In the genomic region with DNA sequence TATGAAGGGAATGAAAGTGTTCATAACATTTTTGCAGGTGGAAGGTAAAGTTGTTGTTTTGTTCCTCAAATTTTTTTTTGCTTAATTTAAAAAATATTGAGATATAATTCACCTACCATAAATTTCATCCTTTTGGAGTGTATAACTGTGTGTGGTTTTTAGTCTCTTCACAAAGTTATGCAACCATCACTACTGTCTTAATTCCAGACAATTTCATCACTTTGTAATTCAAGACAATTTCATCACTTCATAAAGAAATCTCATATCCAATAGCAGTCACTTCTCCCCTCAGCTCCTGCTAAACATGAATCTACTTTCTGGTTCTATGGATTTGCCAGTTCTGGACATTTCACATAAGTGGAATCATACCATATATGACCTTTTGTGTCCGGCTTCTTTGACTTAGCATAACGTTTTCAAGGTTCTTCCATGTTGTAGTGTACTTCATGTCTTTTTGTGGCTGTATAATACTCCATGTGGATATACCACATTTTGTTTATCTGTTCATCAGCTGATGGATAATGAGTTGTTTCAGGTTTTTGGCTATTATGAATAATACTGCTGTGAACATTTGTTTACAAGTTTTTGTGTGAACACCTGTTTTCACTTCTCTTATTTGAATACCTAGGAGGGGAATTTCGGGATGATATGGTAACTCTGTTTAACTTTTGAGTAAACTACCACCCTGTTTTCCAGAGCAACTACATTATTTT, we compare ENCODE assay signal across 20 cellular contexts. TPM values are rescaled to one million over a fixed set of nuclear protein-coding genes. Genes with fewer than 3 reads are reported as not detected.
DNase-seq lines count a peak whose midpoint lies in the region; ATAC-seq, FAIRE-seq and TF ChIP-seq lines count a peak whose summit lies in the region.
"Had no signal": no experiment of that assay in that cellular context is flagged by ENCODE, and none has a peak within 500 bp of the region (broad histone marks: within the 10 kb centered on the region; RNA-seq: fewer than 3 reads in every experiment).

No MANE protein-coding gene starts in this region.

- no peaks in the 10 kb centered on the region for H3F3A ChIP-seq in GM23338 (replicated peaks; ENCODE audit: low read depth)

- H3K4me1 ChIP-seq in GM23338 (ENCODE audit: insufficient read depth) = no peaks in the 10 kb centered on the region

- ATAC-seq in WTC11 = no peak
- no peak for ATAC-seq in HG03175 (IDR thresholded peaks at IDR 0.05; ENCODE audit: unreplicated experiment)
- ATAC-seq in GM23338 = no peak

- H3K27me3 ChIP-seq in MG63 = no peaks in the 10 kb centered on the region
- no peaks in the 10 kb centered on the region for H3K27me3 ChIP-seq in GM23338 (ENCODE audit: insufficient read depth)

- H3K27ac ChIP-seq in GM23338 (ENCODE audit: low read depth) = no peak overlapping the region
- H3K27ac ChIP-seq: KMS-11 had no signal

- TF ChIP-seq POLR2A in GM12892 (IDR thresholded peaks at IDR 0.05; ENCODE audit: low read depth, low read length) = no peak

- H2AFZ ChIP-seq in GM23338 = no peak overlapping the region

- H3K36me3 Mint-ChIP-seq in WTC11 = peaks cover 9% of the 10 kb centered on the region
- H3K36me3 Mint-ChIP-seq in GM23338 (ENCODE audit: low read depth) = peaks cover 15% of the 10 kb centered on the region

- H3K9me3 Mint-ChIP-seq in WTC11 (peaks cover 9% of the 10 kb centered on the region), GM23338 (peaks cover 1% of the 10 kb centered on the region; the same call in 1 of the 3 replicates)

- POLR2A ChIA-PET in WTC11 (lab: Charles Lee) = no interaction called here

- TF ChIP-seq CTCF in WTC11 (IDR thresholded peaks at IDR 0.05) (no peak), fibroblast of villous mesenchyme (IDR thresholded peaks at IDR 0.05; ENCODE audit: insufficient read depth, low read depth, low read length) (no peak), GM23338 (conservative IDR thresholded peaks at IDR 0.05; ENCODE audit: low read depth in 2 of 2) (no peak)

- H3K4me3 ChIP-seq in fibroblast of villous mesenchyme (ENCODE audit: low read depth, low read length) (no peak overlapping the region), MG63 (no peak overlapping the region), GM23338 (no peak overlapping the region)
- H3K4me3 ChIP-seq: lung had no signal

- peak; percentile 40 for DNase-seq in AG20443 (ENCODE audit: low spot score)
- no peak for DNase-seq in GM12892 (ENCODE audit: insufficient read length)
- no peak for DNase-seq in WTC11 (ENCODE audit: low spot score)
- DNase-seq in fibroblast of villous mesenchyme (ENCODE audit: low read depth) = peak; percentile 58
- DNase-seq in hepatic stellate cell (ENCODE audit: low spot score) = no peak
- no peak for DNase-seq in MG63
- DNase-seq in GM23338 (ENCODE audit: low spot score) = no peak
- DNase-seq: activated CD4-positive, alpha-beta T cell treated with anti-CD3 and anti-CD28 coated beads, Interleukin-2, amount 10 ng/mL, durations not matched to agents 7 days and 5 days; activated T-cell treated with anti-CD3 and anti-CD28 coated beads, Interleukin-2, amount 50 U/mL, for 24 hours; central memory CD4-positive, alpha-beta T cell; DMS 273 treated with DMSO at 0.1 percent for 48 hours; endodermal cell; NCI-H2081 treated with DMSO at 0.1 percent for 48 hours; NCI-H774; T1000 had no signal

- FAIRE-seq in GM12892 (lab: Jason Lieb, UNC) = peak; percentile 61

- no peak overlapping the region for H3K4me2 ChIP-seq in GM23338
- H3K4me2 ChIP-seq: KMS-11 had no signal

- H3K36me3 ChIP-seq in MG63 (peaks cover 17% of the 10 kb centered on the region), GM23338 (ENCODE audit: insufficient read depth) (no peaks in the 10 kb centered on the region)

- H4K20me1 ChIP-seq in GM23338 (replicated peaks; ENCODE audit: insufficient read depth) = peaks cover 43% of the 10 kb centered on the region

- peaks cover 7% of the 10 kb centered on the region for H3K9me3 ChIP-seq in MG63

- H3K79me2 ChIP-seq in GM23338 (replicated peaks; ENCODE audit: insufficient read depth) = peaks cover 99% of the 10 kb centered on the region

- CTCF ChIA-PET in WTC11 (lab: Charles Lee) = no interaction called here

- no peaks in the 10 kb centered on the region; the same call in 1 of the 2 replicates for H3K9me2 ChIP-seq in GM23338 (ENCODE audit: insufficient read depth)

- H3K27me3 Mint-ChIP-seq in WTC11 (ENCODE audit: low read depth) (no peaks in the 10 kb centered on the region), GM23338 (ENCODE audit: insufficient read depth, low read depth, poor library complexity) (peaks cover 2% of the 10 kb centered on the region)
- H3K27me3 Mint-ChIP-seq: activated CD4-positive, alpha-beta T cell treated with anti-CD3 and anti-CD28 coated beads, Interleukin-2, amount 10 ng/mL, durations not matched to agents 7 days and 5 days; activated naive CD8-positive, alpha-beta T cell; activated T-cell treated with anti-CD3 and anti-CD28 coated beads, Interleukin-2, amount 50 U/mL, for 24 hours had no signal

- H3K4me3 Mint-ChIP-seq in WTC11 (no peak overlapping the region), GM23338 (no peak overlapping the region)
- H3K4me3 Mint-ChIP-seq: activated CD4-positive, alpha-beta T cell treated with anti-CD3 and anti-CD28 coated beads, Interleukin-2, amount 10 ng/mL, durations not matched to agents 7 days and 5 days; activated naive CD8-positive, alpha-beta T cell; activated T-cell treated with anti-CD3 and anti-CD28 coated beads, Interleukin-2, amount 50 U/mL, for 24 hours; endodermal cell; nephron had no signal

- no peaks in the 10 kb centered on the region for H3K4me1 Mint-ChIP-seq in WTC11
- H3K4me1 Mint-ChIP-seq in GM23338 = no peaks in the 10 kb centered on the region; the same call in 2 of the 3 replicates
- H3K4me1 Mint-ChIP-seq: endodermal cell, nephron had no signal

- peak overlapping the region; percentile 79; the same call in 1 of the 2 replicates for H3K27ac Mint-ChIP-seq in WTC11
- no peak overlapping the region for H3K27ac Mint-ChIP-seq in GM23338
- H3K27ac Mint-ChIP-seq: activated CD4-positive, alpha-beta T cell treated with anti-CD3 and anti-CD28 coated beads, Interleukin-2, amount 10 ng/mL, durations not matched to agents 7 days and 5 days; activated naive CD8-positive, alpha-beta T cell; activated T-cell treated with anti-CD3 and anti-CD28 coated beads, Interleukin-2, amount 50 U/mL, for 24 hours; endodermal cell; nephron had no signal

TF ChIP-seq in WTC11, 78 proteins besides CTCF, POLR2A, EP300 and RAD21 (continues in another document):
- TF ChIP-seq, protein P1, sequence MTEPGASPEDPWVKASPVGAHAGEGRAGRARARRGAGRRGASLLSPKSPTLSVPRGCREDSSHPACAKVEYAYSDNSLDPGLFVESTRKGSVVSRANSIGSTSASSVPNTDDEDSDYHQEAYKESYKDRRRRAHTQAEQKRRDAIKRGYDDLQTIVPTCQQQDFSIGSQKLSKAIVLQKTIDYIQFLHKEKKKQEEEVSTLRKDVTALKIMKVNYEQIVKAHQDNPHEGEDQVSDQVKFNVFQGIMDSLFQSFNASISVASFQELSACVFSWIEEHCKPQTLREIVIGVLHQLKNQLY (CRISPR knock-in tag; IDR thresholded peaks at IDR 0.05) = no peak
- TF ChIP-seq, protein P2, sequence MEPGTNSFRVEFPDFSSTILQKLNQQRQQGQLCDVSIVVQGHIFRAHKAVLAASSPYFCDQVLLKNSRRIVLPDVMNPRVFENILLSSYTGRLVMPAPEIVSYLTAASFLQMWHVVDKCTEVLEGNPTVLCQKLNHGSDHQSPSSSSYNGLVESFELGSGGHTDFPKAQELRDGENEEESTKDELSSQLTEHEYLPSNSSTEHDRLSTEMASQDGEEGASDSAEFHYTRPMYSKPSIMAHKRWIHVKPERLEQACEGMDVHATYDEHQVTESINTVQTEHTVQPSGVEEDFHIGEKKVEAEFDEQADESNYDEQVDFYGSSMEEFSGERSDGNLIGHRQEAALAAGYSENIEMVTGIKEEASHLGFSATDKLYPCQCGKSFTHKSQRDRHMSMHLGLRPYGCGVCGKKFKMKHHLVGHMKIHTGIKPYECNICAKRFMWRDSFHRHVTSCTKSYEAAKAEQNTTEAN (CRISPR knock-in tag; IDR thresholded peaks at IDR 0.05) = no peak

TF ChIP-seq in GM23338, 12 proteins besides CTCF, POLR2A, EP300 and RAD21 (continues in another document):
- TF ChIP-seq, protein P3, sequence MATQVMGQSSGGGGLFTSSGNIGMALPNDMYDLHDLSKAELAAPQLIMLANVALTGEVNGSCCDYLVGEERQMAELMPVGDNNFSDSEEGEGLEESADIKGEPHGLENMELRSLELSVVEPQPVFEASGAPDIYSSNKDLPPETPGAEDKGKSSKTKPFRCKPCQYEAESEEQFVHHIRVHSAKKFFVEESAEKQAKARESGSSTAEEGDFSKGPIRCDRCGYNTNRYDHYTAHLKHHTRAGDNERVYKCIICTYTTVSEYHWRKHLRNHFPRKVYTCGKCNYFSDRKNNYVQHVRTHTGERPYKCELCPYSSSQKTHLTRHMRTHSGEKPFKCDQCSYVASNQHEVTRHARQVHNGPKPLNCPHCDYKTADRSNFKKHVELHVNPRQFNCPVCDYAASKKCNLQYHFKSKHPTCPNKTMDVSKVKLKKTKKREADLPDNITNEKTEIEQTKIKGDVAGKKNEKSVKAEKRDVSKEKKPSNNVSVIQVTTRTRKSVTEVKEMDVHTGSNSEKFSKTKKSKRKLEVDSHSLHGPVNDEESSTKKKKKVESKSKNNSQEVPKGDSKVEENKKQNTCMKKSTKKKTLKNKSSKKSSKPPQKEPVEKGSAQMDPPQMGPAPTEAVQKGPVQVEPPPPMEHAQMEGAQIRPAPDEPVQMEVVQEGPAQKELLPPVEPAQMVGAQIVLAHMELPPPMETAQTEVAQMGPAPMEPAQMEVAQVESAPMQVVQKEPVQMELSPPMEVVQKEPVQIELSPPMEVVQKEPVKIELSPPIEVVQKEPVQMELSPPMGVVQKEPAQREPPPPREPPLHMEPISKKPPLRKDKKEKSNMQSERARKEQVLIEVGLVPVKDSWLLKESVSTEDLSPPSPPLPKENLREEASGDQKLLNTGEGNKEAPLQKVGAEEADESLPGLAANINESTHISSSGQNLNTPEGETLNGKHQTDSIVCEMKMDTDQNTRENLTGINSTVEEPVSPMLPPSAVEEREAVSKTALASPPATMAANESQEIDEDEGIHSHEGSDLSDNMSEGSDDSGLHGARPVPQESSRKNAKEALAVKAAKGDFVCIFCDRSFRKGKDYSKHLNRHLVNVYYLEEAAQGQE (IDR thresholded peaks at IDR 0.05; ENCODE audit: unreplicated experiment) = no peak

RNA-seq across cellular contexts. Expression of a gene that starts 18.8 kb away (rescaled TPM):
- 44.3 TPM for polyA plus RNA-seq in GM12892 (2012; ENCODE audit: missing spikeins)
- total RNA-seq in WTC11 (2021) (45.4 to 51.6 TPM (median 50.3 TPM) in 3 replicates), fibroblast of villous mesenchyme (17.7 and 20.3 TPM in 2 replicates)
- 26.2 and 31.0 TPM in 2 replicates for total RNA-seq in MG63 (2014; rRNA removed; shearing (Covaris generic); ENCODE audit: low replicate concordance)
- 28.2 and 31.8 TPM in 2 replicates for total RNA-seq in GM23338 (2014; rRNA removed; shearing (Covaris generic))
- polyA plus RNA-seq in GM23338 (2016; fragmentation: Nextera tagmentation; extraction: Ambion mirVana) = 14.2 and 16.9 TPM in 2 replicates

Comparison
In these comparisons a context has a peak if more than half of its experiments do, and no peak if none do; other contexts are left out.
1. DNase-seq: peak in AG20443 (single experiment) and fibroblast of villous mesenchyme (single experiment); none in GM12892 (single experiment), WTC11 (single experiment), hepatic stellate cell (single experiment), MG63 (single experiment) and GM23338 (single experiment).